In genomic region chr3:196141052-196141865, GRCh38 we compare ENCODE assay signal across 20 cellular contexts. TPM values are rescaled to one million over a fixed set of nuclear protein-coding genes. Genes with fewer than 3 reads are reported as not detected.
A peak's percentile ranks its signal among the peaks of the same experiment; 100 is the strongest.
DNase-seq lines count a peak whose midpoint lies in the region; ATAC-seq and TF ChIP-seq lines count a peak whose summit lies in the region.
"Had no signal": no experiment of that assay in that cellular context is flagged by ENCODE, and none has a peak within 500 bp of the region (broad histone marks: within the 10 kb centered on the region; RNA-seq: fewer than 3 reads in every experiment).

No MANE protein-coding gene starts in this region.

- H3K4me3 Mint-ChIP-seq in Caco-2 (ENCODE audit: unreplicated experiment) (peak overlapping the region; percentile 11), progenitor cell of endocrine pancreas (ENCODE audit: low read depth) (no peak overlapping the region)
- H3K4me3 Mint-ChIP-seq: activated T-helper 17 cell treated with anti-CD3 and anti-CD28 coated beads, Interleukin-2, amount 50 U/mL, for 72 hours; T-cell had no signal

- POLR2A ChIA-PET in Caco-2 (lab: Charles Lee) = no interaction called here

- peak overlapping the region in 3 of 4 donors; percentile 45 to 74 (median 65) for H3K27ac ChIP-seq in body of pancreas
- H3K27ac ChIP-seq: adrenal gland, heart right ventricle, Peyer's patch had no signal

- H3K4me3 ChIP-seq in Caco-2 (ENCODE audit: low read depth, low read length) (no peak overlapping the region), body of pancreas (no peak overlapping the region)
- H3K4me3 ChIP-seq: adrenal gland, heart right ventricle, Peyer's patch had no signal

- no peaks in the 10 kb centered on the region for H3K9me3 Mint-ChIP-seq in Caco-2 (ENCODE audit: unreplicated experiment)
- H3K9me3 Mint-ChIP-seq in progenitor cell of endocrine pancreas (ENCODE audit: low read depth) = no peaks in the 10 kb centered on the region
- H3K9me3 Mint-ChIP-seq: activated T-helper 17 cell treated with anti-CD3 and anti-CD28 coated beads, Interleukin-2, amount 50 U/mL, for 72 hours; effector memory CD8-positive, alpha-beta T cell; T-cell had no signal

- peaks cover 29% of the 10 kb centered on the region for H3K4me1 Mint-ChIP-seq in Caco-2 (ENCODE audit: low read depth, unreplicated experiment)
- H3K4me1 Mint-ChIP-seq in progenitor cell of endocrine pancreas (ENCODE audit: low read depth) = peaks cover 13% of the 10 kb centered on the region

- 84 to 86% methylated on average over 15 of the region's 15 CpGs for WGBS in body of pancreas, 2 donors

- H3K27ac Mint-ChIP-seq in Caco-2 (ENCODE audit: unreplicated experiment) = peak overlapping the region; percentile 18
- peak overlapping the region; percentile 74 for H3K27ac Mint-ChIP-seq in progenitor cell of endocrine pancreas
- H3K27ac Mint-ChIP-seq: activated T-helper 17 cell treated with anti-CD3 and anti-CD28 coated beads, Interleukin-2, amount 50 U/mL, for 72 hours; T-cell had no signal

- DNase-seq in Caco-2 (no peak), NOMO-1 treated with DMSO at 0.1 percent for 48 hours (lab: John Stamatoyannopoulos, UW; ENCODE audit: unreplicated experiment) (peak; percentile 90), body of pancreas (no peak), progenitor cell of endocrine pancreas (ENCODE audit: low spot score, unreplicated experiment) (no peak), NK-92 (lab: John Stamatoyannopoulos, UW; ENCODE audit: unreplicated experiment) (no peak), NCI-H2081 treated with DMSO at 0.1 percent for 48 hours (lab: John Stamatoyannopoulos, UW) (no peak), DMS 273 (lab: John Stamatoyannopoulos, UW; ENCODE audit: unreplicated experiment) (no peak)
- DNase-seq: adrenal gland; Calu3; effector memory CD8-positive, alpha-beta T cell; heart right ventricle; kidney glomerular epithelial cell; NCI-H1048; NCI-H526 treated with DMSO at 0.1 percent for 48 hours; Peyer's patch; substantia nigra; T-cell had no signal

- H3K36me3 Mint-ChIP-seq in Caco-2 (ENCODE audit: insufficient read depth, unreplicated experiment) = peaks cover 6% of the 10 kb centered on the region
- no peaks in the 10 kb centered on the region for H3K36me3 Mint-ChIP-seq in progenitor cell of endocrine pancreas (ENCODE audit: insufficient read depth)
- H3K36me3 Mint-ChIP-seq: T-cell had no signal

- H3K9me3 ChIP-seq in Caco-2 (no peaks in the 10 kb centered on the region), body of pancreas (no peaks in the 10 kb centered on the region)
- H3K9me3 ChIP-seq: adrenal gland, heart right ventricle, Peyer's patch, right lobe of liver had no signal

- H3K4me1 ChIP-seq in Caco-2 (peaks cover 32% of the 10 kb centered on the region), body of pancreas (peaks cover 30% of the 10 kb centered on the region)
- H3K4me1 ChIP-seq: adrenal gland had no signal

- intact Hi-C loops in Caco-2 (cut with micrococcal nuclease; ENCODE audit: unreplicated experiment) (no loop called here), body of pancreas (cut with DNase I) (no loop called here)

- H3K27me3 Mint-ChIP-seq in Caco-2 (ENCODE audit: insufficient read depth, unreplicated experiment) (no peaks in the 10 kb centered on the region), progenitor cell of endocrine pancreas (peaks cover 3% of the 10 kb centered on the region)
- H3K27me3 Mint-ChIP-seq: activated T-helper 17 cell treated with anti-CD3 and anti-CD28 coated beads, Interleukin-2, amount 50 U/mL, for 72 hours; effector memory CD8-positive, alpha-beta T cell; T-cell had no signal

- no TSS peak for BruUV-seq in Caco-2 (replicated peaks; lab: Mats Ljungman, UMichigan)

- ATAC-seq in body of pancreas (no peak), GM18505 (IDR thresholded peaks at IDR 0.05; ENCODE audit: unreplicated experiment) (no peak)
- ATAC-seq: activated T-helper 17 cell treated with anti-CD3 and anti-CD28 coated beads, Interleukin-2, amount 50 U/mL, for 72 hours; effector memory CD8-positive, alpha-beta T cell; heart right ventricle; T-cell had no signal

- CTCF ChIA-PET in Caco-2 (lab: Charles Lee) = no interaction called here

- H3K36me3 ChIP-seq in Caco-2 (ENCODE audit: control insufficient read depth, insufficient read depth, low read length) (no peaks in the 10 kb centered on the region), body of pancreas (replicated peaks in 1 of 2; ENCODE audit: insufficient read depth in 1 of 2, low read depth in 2 of 2) (no peaks in the 10 kb centered on the region)
- H3K36me3 ChIP-seq: adrenal gland, heart right ventricle, Peyer's patch, right lobe of liver had no signal

- TF ChIP-seq CTCF in Caco-2 (IDR thresholded peaks at IDR 0.05; ENCODE audit: insufficient read depth in 1 of 2, low read depth in 1 of 2, low read length in 1 of 2, severe bottlenecking in 1 of 2, unreplicated experiment in 1 of 2) (no peak), body of pancreas (IDR thresholded peaks at IDR 0.05) (no peak), progenitor cell of endocrine pancreas (IDR thresholded peaks at IDR 0.05; ENCODE audit: unreplicated experiment) (no peak)

- TF ChIP-seq POLR2A in body of pancreas (IDR thresholded peaks at IDR 0.05) = no peak
- no peak for TF ChIP-seq POLR2A in GM18505 (IDR thresholded peaks at IDR 0.05; ENCODE audit: borderline replicate concordance, extremely low read depth, insufficient read depth, insufficient read length)

- no peaks in the 10 kb centered on the region for H3K27me3 ChIP-seq in Caco-2 (replicated peaks; ENCODE audit: control insufficient read depth, insufficient read depth, low read length)
- no peaks in the 10 kb centered on the region for H3K27me3 ChIP-seq in body of pancreas
- H3K27me3 ChIP-seq: adrenal gland, Peyer's patch, right lobe of liver had no signal

RNA-seq across cellular contexts. Expression of gene TFRC, which starts 59.4 kb away (rescaled TPM):
- total RNA-seq in Caco-2 (2022) (267 and 293 TPM in 2 replicates), body of pancreas (10 to 100 TPM; 23.6 to 51.7 TPM), progenitor cell of endocrine pancreas (74.0 and 82.7 TPM in 2 replicates)
